Comparison of ENCODE assay signal across 6 cellular contexts in genomic region chr2:167719410-167719809, GRCh38.
"Had no signal": no experiment of that assay in that cellular context is flagged by ENCODE, and none has a peak within 500 bp of the region (broad histone marks: within the 10 kb centered on the region; RNA-seq: fewer than 3 reads in every experiment).

No MANE protein-coding gene starts in this region.

- DNase-seq: IMR-90, KBM-7 had no signal

- H3K27ac Mint-ChIP-seq: IgD-negative memory B cell had no signal

- ATAC-seq: HepG2, K562 had no signal

- H3K4me1 Mint-ChIP-seq: IgD-negative memory B cell had no signal

- H3K27ac ChIP-seq: HL-60 had no signal

- H3K4me3 Mint-ChIP-seq: IgD-negative memory B cell had no signal

- H3K4me3 ChIP-seq: K562 had no signal
